ENCODE assay signal across 17 cellular contexts in the genomic region with DNA sequence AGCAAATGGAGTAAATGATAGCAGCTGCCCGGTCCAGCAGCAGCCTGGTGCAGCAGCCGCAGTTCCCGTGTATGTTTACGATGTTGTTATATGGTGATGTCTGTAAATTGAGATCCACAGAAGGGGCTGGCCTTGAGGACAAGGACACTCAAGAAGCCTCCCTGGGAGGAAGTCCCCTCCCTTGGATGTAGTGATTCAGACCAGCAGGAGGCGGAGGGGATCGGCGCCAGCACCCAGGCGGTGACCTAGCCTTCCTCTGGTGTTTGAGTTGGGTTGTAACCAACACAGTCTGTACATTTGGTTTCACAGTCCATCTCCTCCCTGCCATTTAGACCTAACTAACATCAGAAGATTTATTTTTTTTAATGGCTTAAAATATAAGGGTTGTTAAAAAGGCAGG.
DNase-seq lines count a peak whose midpoint lies in the region; ATAC-seq, FAIRE-seq and TF ChIP-seq lines count a peak whose summit lies in the region.
"Had no signal": no experiment of that assay in that cellular context is flagged by ENCODE, and none has a peak within 500 bp of the region (broad histone marks: within the 10 kb centered on the region; RNA-seq: fewer than 3 reads in every experiment).

No MANE protein-coding gene starts in this region.

- H4K20me1 ChIP-seq in hepatocyte (ENCODE audit: insufficient read depth, poor library complexity, severe bottlenecking) = no peaks in the 10 kb centered on the region

- peak; percentile 72 for TF ChIP-seq CTCF in VCaP (conservative IDR thresholded peaks at IDR 0.05)
- no peak for TF ChIP-seq CTCF in hepatocyte (IDR thresholded peaks at IDR 0.05; ENCODE audit: poor library complexity)

- no peaks in the 10 kb centered on the region for H3K9me3 ChIP-seq in hepatocyte (ENCODE audit: low read depth)
- H3K9me3 ChIP-seq: Peyer's patch had no signal

- H3K4me1 ChIP-seq in hepatocyte (ENCODE audit: insufficient read depth) = peaks cover 8% of the 10 kb centered on the region
- H3K4me1 ChIP-seq: Peyer's patch had no signal

- H3K27ac ChIP-seq in VCaP (peak overlapping the region; percentile 74), hepatocyte (no peak overlapping the region)
- H3K27ac ChIP-seq: Peyer's patch had no signal

- no peak overlapping the region for H3K4me3 ChIP-seq in hepatocyte
- H3K4me3 ChIP-seq: Peyer's patch had no signal

- H3K36me3 ChIP-seq in hepatocyte (replicated peaks; ENCODE audit: insufficient read depth, low read depth) = no peaks in the 10 kb centered on the region
- H3K36me3 ChIP-seq: Peyer's patch had no signal

- no peak for ATAC-seq in GM19397 (IDR thresholded peaks at IDR 0.05; ENCODE audit: unreplicated experiment)
- ATAC-seq: activated CD8-positive, alpha-beta memory T cell treated with anti-CD3 and anti-CD28 coated beads, Interleukin-2, amount 10 ng/mL, durations not matched to agents 7 days and 5 days; CD8-positive, alpha-beta T cell; WTC11 had no signal

- H3K79me2 ChIP-seq in hepatocyte = no peaks in the 10 kb centered on the region

- WGBS in hepatocyte (ENCODE audit: low lambda C conversion rate, missing lambda C conversion rate) = 67% methylated on average over 8 of the region's 8 CpGs

- peak; percentile 78 for DNase-seq in H54 (ENCODE audit: insufficient read length, low spot score)
- peak; percentile 16 for DNase-seq in hepatocyte (ENCODE audit: low spot score)
- DNase-seq in smooth muscle cell of the brain vasculature (ENCODE audit: low read depth, low spot score) = peak; percentile 59
- no peak for DNase-seq in nucleus accumbens (lab: John Stamatoyannopoulos, UW)
- DNase-seq in inferior parietal cortex (ENCODE audit: extremely low spot score) = no peak
- no peak for DNase-seq in stimulated activated naive CD4-positive, alpha-beta T cell treated with Interleukin-2 at 50 U/mL for 16 hours (lab: John Stamatoyannopoulos, UW)
- DNase-seq: activated CD8-positive, alpha-beta memory T cell treated with anti-CD3 and anti-CD28 coated beads, Interleukin-2, amount 10 ng/mL, durations not matched to agents 7 days and 5 days; caudate nucleus; CD8-positive, alpha-beta T cell; MV-4-11; Peyer's patch had no signal

- H2AFZ ChIP-seq in hepatocyte = no peak overlapping the region

- no peak for FAIRE-seq in H54 (lab: Jason Lieb, UNC)
- FAIRE-seq: endometrium, GM19239, islet of Langerhans had no signal

- no peak for TF ChIP-seq POLR2A in H54 (IDR thresholded peaks at IDR 0.05; ENCODE audit: low read depth, low read length)

- H3K4me2 ChIP-seq in hepatocyte = no peak overlapping the region

- no peaks in the 10 kb centered on the region for H3K27me3 ChIP-seq in hepatocyte
- H3K27me3 ChIP-seq: Peyer's patch had no signal

- no peaks in the 10 kb centered on the region for H3K9me2 ChIP-seq in hepatocyte (replicated peaks; ENCODE audit: insufficient read depth)

Comparison
In these comparisons a context has a peak if more than half of its experiments do, and no peak if none do; other contexts are left out.
1. DNase-seq: peak in H54 (single experiment), hepatocyte (single experiment) and smooth muscle cell of the brain vasculature (single experiment); none in nucleus accumbens (0 of 56), inferior parietal cortex (single experiment) and stimulated activated naive CD4-positive, alpha-beta T cell treated with Interleukin-2 at 50 U/mL for 16 hours (single experiment).